20 cellular contexts compared by ENCODE assay signal in genomic region chr5:148924817-148925216, GRCh38.
A peak's percentile ranks its signal among the peaks of the same experiment; 100 is the strongest.
DNase-seq lines count a peak whose midpoint lies in the region; ATAC-seq and TF ChIP-seq lines count a peak whose summit lies in the region.
"Had no signal": no experiment of that assay in that cellular context is flagged by ENCODE, and none has a peak within 500 bp of the region (broad histone marks: within the 10 kb centered on the region; RNA-seq: fewer than 3 reads in every experiment).

No MANE protein-coding gene starts in this region.

- H3K27me3 ChIP-seq in heart left ventricle (no peaks in the 10 kb centered on the region), SJCRH30 (no peaks in the 10 kb centered on the region; the same call in 1 of the 2 replicates), subcutaneous abdominal adipose tissue (ENCODE audit: control insufficient read depth in 5 of 5, insufficient read depth in 4 of 5, low read length in 5 of 5) (no peaks in the 10 kb centered on the region)
- H3K27me3 ChIP-seq: suprapubic skin had no signal

- ATAC-seq in heart left ventricle (peak; percentile 36 to 72 (median 58)), Right ventricle myocardium superior (ENCODE audit: poor library complexity) (no peak)

- H3K9ac ChIP-seq in subcutaneous abdominal adipose tissue (ENCODE audit: low read length in 5 of 5): no peak overlapping the region

- H3K4me3 ChIP-seq in heart left ventricle (no peak overlapping the region), SJCRH30 (no peak overlapping the region), fibroblast of pulmonary artery (replicated peaks; ENCODE audit: low read depth, low read length) (no peak overlapping the region), subcutaneous abdominal adipose tissue (ENCODE audit: low read depth in 1 of 5, low read length in 5 of 5) (no peak overlapping the region)
- H3K4me3 ChIP-seq: HAP-1, suprapubic skin had no signal

- TF ChIP-seq CTCF in heart left ventricle (IDR thresholded peaks at IDR 0.05) (no peak), fibroblast of pulmonary artery (IDR thresholded peaks at IDR 0.05; ENCODE audit: low read length, missing control alignments) (no peak)

- 50 to 60% (median 56%) methylated on average over 5 of the region's 5 CpGs for WGBS in heart left ventricle, 4 donors

- H3K9me3 ChIP-seq in heart left ventricle: no peaks in the 10 kb centered on the region
- H3K9me3 ChIP-seq in SJCRH30 (replicated peaks): peaks cover 13% of the 10 kb centered on the region; the same call in 1 of the 2 replicates
- H3K9me3 ChIP-seq in subcutaneous abdominal adipose tissue (ENCODE audit: control insufficient read depth in 5 of 5, low read length in 5 of 5): no peaks in the 10 kb centered on the region
- H3K9me3 ChIP-seq: HAP-1, suprapubic skin had no signal

- peak overlapping the region in 2 of 12 donors; percentile 16 to 30 for H3K27ac ChIP-seq in heart left ventricle
- H3K27ac ChIP-seq in SJCRH30: no peak overlapping the region
- peak overlapping the region; percentile 32 for H3K27ac ChIP-seq in subcutaneous abdominal adipose tissue (ENCODE audit: low read depth, low read length)
- H3K27ac ChIP-seq: suprapubic skin had no signal

- H3K36me3 ChIP-seq in heart left ventricle (no peaks in the 10 kb centered on the region), SJCRH30 (no peaks in the 10 kb centered on the region), subcutaneous abdominal adipose tissue (ENCODE audit: control insufficient read depth in 5 of 5, insufficient read depth in 5 of 5, low read length in 5 of 5) (no peaks in the 10 kb centered on the region)
- H3K36me3 ChIP-seq: HAP-1, suprapubic skin had no signal

- DNase-seq in heart left ventricle (peak in 4 of 5 donors; percentile 45 to 57 (median 51)), Right ventricle myocardium superior (no peak), SJCRH30 (peak; percentile 25 to 41), fibroblast of pulmonary artery (ENCODE audit: low read depth) (peak; percentile 35), HK-2 (ENCODE audit: unreplicated experiment) (no peak), posterior vena cava (ENCODE audit: low spot score) (no peak)
- DNase-seq in stimulated activated CD4-positive, alpha-beta T cell treated with anti-CD3 and anti-CD28 coated beads, Interleukin-4, amount 100 ng/mL, for 4 hours: no peak
- DNase-seq: activated CD4-positive, alpha-beta T cell treated with anti-CD3 and anti-CD28 coated beads, Interleukin-2, amount 50 U/mL, for 48 hours; activated naive CD4-positive, alpha-beta T cell; activated T-cell treated with anti-CD3 and anti-CD28 coated beads for 4 hours; aorta; C1 segment of cervical spinal cord; midbrain; NCI-H187 treated with DMSO at 0.1 percent for 48 hours; NCI-H446 treated with DMSO at 0.1 percent for 48 hours; posterior cingulate gyrus; stimulated activated CD8-positive, alpha-beta memory T cell treated with anti-CD3 and anti-CD28 coated beads, Interleukin-4, amount 100 ng/mL, for 48 hours had no signal

- H3K4me1 ChIP-seq in heart left ventricle (peaks cover 0 to 10% (median 2%) of the 10 kb centered on the region in 12 donors), SJCRH30 (no peaks in the 10 kb centered on the region), subcutaneous abdominal adipose tissue (ENCODE audit: control insufficient read depth in 5 of 5, insufficient read depth in 5 of 5, low read length in 5 of 5) (peaks cover 0 to 54% (median 8%) of the 10 kb centered on the region in 5 donors)
- H3K4me1 ChIP-seq: HAP-1, suprapubic skin had no signal

- intact Hi-C loops in heart left ventricle (cut with DNase I): no loop called here
- intact Hi-C loops in Right ventricle myocardium superior (cut with DNase I): no loop called here
- intact Hi-C loops in posterior vena cava (cut with DNase I): loop anchor here in 1 of 2 donors (10.0 kb wide), 1 partner anchor 50 kb away; no protein-coding TSS in a partner anchor

- TF ChIP-seq POLR2A in heart left ventricle (IDR thresholded peaks at IDR 0.05): no peak

Comparison
In these comparisons a context has a peak if more than half of its experiments do, and no peak if none do; other contexts are left out.
1. DNase-seq: peak in heart left ventricle (4 of 5), SJCRH30 (2 of 2) and fibroblast of pulmonary artery (single experiment); none in Right ventricle myocardium superior (single experiment), stimulated activated CD4-positive, alpha-beta T cell treated with anti-CD3 and anti-CD28 coated beads, Interleukin-4, amount 100 ng/mL, for 4 hours (0 of 2), HK-2 (single experiment) and posterior vena cava (single experiment).